In the genomic region with DNA sequence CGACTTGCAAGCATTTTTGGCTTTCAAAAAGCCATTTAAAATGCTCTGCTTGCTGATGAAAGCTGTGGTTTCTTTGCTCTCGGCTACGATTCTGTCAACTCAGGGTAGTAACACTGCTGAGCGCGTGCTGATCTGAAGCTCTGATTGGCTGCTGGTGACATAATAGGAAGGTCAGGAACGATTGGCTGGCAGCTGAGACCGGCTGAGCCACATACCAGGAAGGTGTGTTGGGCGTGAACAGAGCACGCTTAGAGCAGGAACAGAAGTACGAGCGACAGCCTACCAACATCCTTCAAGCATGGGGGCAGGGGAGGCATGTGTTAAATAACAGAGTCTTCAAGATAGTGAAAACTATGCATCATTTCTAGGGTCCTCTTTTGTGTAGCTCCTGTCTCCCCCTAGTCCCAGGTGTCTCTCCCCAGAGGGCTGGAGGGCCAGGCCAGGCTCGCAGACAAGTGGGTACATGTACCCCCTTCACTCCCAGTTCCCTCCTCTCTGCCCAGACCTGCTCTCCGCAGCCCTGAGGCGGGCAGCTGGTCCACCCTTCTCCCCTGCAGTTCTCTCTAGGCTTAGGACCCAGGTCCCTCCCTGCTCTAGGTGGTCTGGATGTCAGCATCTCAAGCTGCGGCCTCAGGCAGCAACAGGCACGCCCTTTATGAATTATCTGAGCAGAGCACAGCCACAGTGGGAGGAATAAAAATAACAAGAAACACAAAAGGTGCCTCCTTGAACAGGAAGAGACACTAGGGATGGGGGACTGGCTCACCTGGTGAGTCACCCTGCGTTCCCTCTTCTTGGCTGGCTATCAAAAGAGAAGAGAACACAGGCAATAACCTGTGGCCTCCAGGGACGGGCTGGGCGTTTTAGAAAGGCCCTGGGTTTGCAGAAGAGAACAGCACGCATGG, we compare ENCODE assay signal across 8 cellular contexts.
DNase-seq lines count a peak whose midpoint lies in the region; ATAC-seq and TF ChIP-seq lines count a peak whose summit lies in the region.

No MANE protein-coding gene starts in this region.

- TF ChIP-seq CTCF in Peyer's patch (IDR thresholded peaks at IDR 0.05) (no peak), fibroblast of the aortic adventitia (IDR thresholded peaks at IDR 0.05; ENCODE audit: insufficient read depth, low read length) (no peak)

- H3K4me3 Mint-ChIP-seq in activated T-helper 2 cell treated with anti-CD3 and anti-CD28 coated beads, Interferon-gamma antibody, Interleukin-2, Interleukin-4, amounts not matched to agents 10 μg/mL and 5 μg/mL and 100 μg/mL, durations not matched to agents 14 hours and 24 hours and 36 hours (ENCODE audit: low read depth) = no peak overlapping the region

- peak overlapping the region; percentile 46 for H3K27ac Mint-ChIP-seq in activated T-helper 2 cell treated with anti-CD3 and anti-CD28 coated beads, Interferon-gamma antibody, Interleukin-2, Interleukin-4, amounts not matched to agents 10 μg/mL and 5 μg/mL and 100 μg/mL, durations not matched to agents 14 hours and 24 hours and 36 hours

- no peaks in the 10 kb centered on the region for H3K9me3 ChIP-seq in Peyer's patch
- H3K9me3 ChIP-seq in subcutaneous abdominal adipose tissue (ENCODE audit: control insufficient read depth in 5 of 5, low read length in 5 of 5) = no peaks in the 10 kb centered on the region

- H3K27me3 Mint-ChIP-seq in activated T-helper 2 cell treated with anti-CD3 and anti-CD28 coated beads, Interferon-gamma antibody, Interleukin-2, Interleukin-4, amounts not matched to agents 10 μg/mL and 5 μg/mL and 100 μg/mL, durations not matched to agents 14 hours and 24 hours and 36 hours (ENCODE audit: low read depth) = no peaks in the 10 kb centered on the region

- no peaks in the 10 kb centered on the region for H3K9me3 Mint-ChIP-seq in activated T-helper 2 cell treated with anti-CD3 and anti-CD28 coated beads, Interferon-gamma antibody, Interleukin-2, Interleukin-4, amounts not matched to agents 10 μg/mL and 5 μg/mL and 100 μg/mL, durations not matched to agents 14 hours and 24 hours and 36 hours

- peaks cover 0 to 11% (median 2%) of the 10 kb centered on the region in 4 donors for H3K4me1 ChIP-seq in Peyer's patch
- peaks cover 3 to 11% (median 9%) of the 10 kb centered on the region in 5 donors for H3K4me1 ChIP-seq in subcutaneous abdominal adipose tissue (ENCODE audit: control insufficient read depth in 5 of 5, insufficient read depth in 5 of 5, low read length in 5 of 5)

- H3K36me3 ChIP-seq in Peyer's patch = no peaks in the 10 kb centered on the region
- H3K36me3 ChIP-seq in subcutaneous abdominal adipose tissue (ENCODE audit: control insufficient read depth in 5 of 5, insufficient read depth in 5 of 5, low read length in 5 of 5) = no peaks in the 10 kb centered on the region

- peak; percentile 37 for DNase-seq in CMK (ENCODE audit: low read depth)
- peak; percentile 65 for DNase-seq in HT1080 (ENCODE audit: low read depth)
- peak; percentile 68 to 93 (median 81) for DNase-seq in Peyer's patch
- peak; percentile 86 for DNase-seq in activated T-helper 2 cell treated with anti-CD3 and anti-CD28 coated beads, Interferon-gamma antibody, Interleukin-2, Interleukin-4, amounts not matched to agents 10 μg/mL and 5 μg/mL and 100 μg/mL, durations not matched to agents 14 hours and 24 hours and 36 hours (ENCODE audit: low spot score)
- DNase-seq in fibroblast of the aortic adventitia (ENCODE audit: low read depth) = peak; percentile 88
- peak; percentile 74 for DNase-seq in non-pigmented ciliary epithelial cell (ENCODE audit: low read depth)

- peak overlapping the region in 1 of 5 donors; percentile 1 for H3K9ac ChIP-seq in subcutaneous abdominal adipose tissue (ENCODE audit: low read length in 5 of 5)

- H3K27ac ChIP-seq in Peyer's patch = peak overlapping the region in 3 of 4 donors; percentile 58 to 80 (median 77)
- no peak overlapping the region for H3K27ac ChIP-seq in subcutaneous abdominal adipose tissue (ENCODE audit: low read depth, low read length)

- peaks cover 26% of the 10 kb centered on the region for H3K4me1 Mint-ChIP-seq in activated T-helper 2 cell treated with anti-CD3 and anti-CD28 coated beads, Interferon-gamma antibody, Interleukin-2, Interleukin-4, amounts not matched to agents 10 μg/mL and 5 μg/mL and 100 μg/mL, durations not matched to agents 14 hours and 24 hours and 36 hours (ENCODE audit: low read depth)

- H3K4me3 ChIP-seq in Peyer's patch = peak overlapping the region in 2 of 4 donors; percentile 0 to 12
- H3K4me3 ChIP-seq in fibroblast of the aortic adventitia (ENCODE audit: low read depth, low read length) = peak overlapping the region; percentile 44
- peak overlapping the region in 4 of 5 donors; percentile 5 to 25 (median 20) for H3K4me3 ChIP-seq in subcutaneous abdominal adipose tissue (ENCODE audit: low read depth in 1 of 5, low read length in 5 of 5)

- H3K27me3 ChIP-seq in Peyer's patch (no peaks in the 10 kb centered on the region), subcutaneous abdominal adipose tissue (ENCODE audit: control insufficient read depth in 5 of 5, insufficient read depth in 4 of 5, low read length in 5 of 5) (peaks cover 0 to 8% (median 0%) of the 10 kb centered on the region in 5 donors)

- ATAC-seq in GM21381 (IDR thresholded peaks at IDR 0.05; ENCODE audit: unreplicated experiment) = peak; percentile 100

- peak in 1 of 2 donors; percentile 43 for TF ChIP-seq POLR2A in Peyer's patch (IDR thresholded peaks at IDR 0.05)

- intact Hi-C loops in activated T-helper 2 cell treated with anti-CD3 and anti-CD28 coated beads, Interferon-gamma antibody, Interleukin-2, Interleukin-4, amounts not matched to agents 10 μg/mL and 5 μg/mL and 100 μg/mL, durations not matched to agents 14 hours and 24 hours and 36 hours (cut with micrococcal nuclease) = loop anchor here (1.0 to 5.0 kb wide), 3 partner anchors 14 to 77 kb away; a partner anchor contains a TSS

- H3K36me3 Mint-ChIP-seq in activated T-helper 2 cell treated with anti-CD3 and anti-CD28 coated beads, Interferon-gamma antibody, Interleukin-2, Interleukin-4, amounts not matched to agents 10 μg/mL and 5 μg/mL and 100 μg/mL, durations not matched to agents 14 hours and 24 hours and 36 hours (ENCODE audit: low read depth) = no peaks in the 10 kb centered on the region

Comparison
In these comparisons a context has a peak if more than half of its experiments do, and no peak if none do; other contexts are left out.
1. DNase-seq: peak in every context shown above with its lines; median percentile 88 in fibroblast of the aortic adventitia; 86 in activated T-helper 2 cell treated with anti-CD3 and anti-CD28 coated beads, Interferon-gamma antibody, Interleukin-2, Interleukin-4, amounts not matched to agents 10 μg/mL and 5 μg/mL and 100 μg/mL, durations not matched to agents 14 hours and 24 hours and 36 hours; 81 in Peyer's patch; 74 in non-pigmented ciliary epithelial cell; 65 in HT1080; 37 in CMK.